9 cellular contexts compared by ENCODE assay signal in the genomic region with DNA sequence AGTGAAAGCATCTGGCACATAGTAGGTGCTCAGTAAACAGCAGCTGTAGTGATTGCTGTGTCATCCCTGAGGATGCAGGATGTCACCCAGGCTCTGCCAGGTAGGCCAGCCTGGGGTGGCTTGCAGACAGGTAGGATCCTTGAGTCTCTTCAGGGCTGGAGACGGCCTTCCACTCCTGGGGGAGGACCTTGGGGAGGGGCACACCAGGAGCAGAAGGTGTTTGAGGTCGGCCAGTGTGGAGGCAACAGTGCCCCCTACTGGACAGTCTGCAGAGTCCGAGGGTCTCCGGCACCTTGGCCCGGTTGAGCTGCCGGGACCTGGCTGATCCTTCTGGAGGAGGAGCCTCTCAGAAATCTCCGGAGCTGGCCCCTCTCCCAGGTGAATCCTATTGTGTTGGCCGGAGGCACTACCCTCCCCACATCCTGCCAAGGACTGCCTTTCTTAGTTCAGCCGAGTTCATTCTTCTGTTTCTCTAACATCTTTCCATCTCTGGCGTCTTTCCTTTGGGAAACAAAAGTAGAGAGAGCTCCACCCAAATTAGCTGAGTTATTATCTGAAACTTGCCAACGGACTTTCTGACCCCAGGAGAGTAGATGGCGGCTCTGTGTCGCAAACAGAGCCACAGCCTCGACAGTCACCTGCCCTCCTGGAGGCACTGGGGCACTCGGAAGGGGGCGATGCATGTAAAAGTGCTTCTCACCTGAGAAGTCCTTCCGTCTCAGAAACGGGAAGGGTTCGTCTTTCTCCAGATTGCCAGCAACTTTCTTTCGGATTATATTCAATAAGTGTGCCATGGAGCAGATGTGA. TPM values are rescaled to one million over a fixed set of nuclear protein-coding genes. Genes with fewer than 3 reads are reported as not detected.
DNase-seq lines count a peak whose midpoint lies in the region; ATAC-seq, FAIRE-seq and TF ChIP-seq lines count a peak whose summit lies in the region.
"Had no signal": no experiment of that assay in that cellular context is flagged by ENCODE, and none has a peak within 500 bp of the region (broad histone marks: within the 10 kb centered on the region; RNA-seq: fewer than 3 reads in every experiment).

No MANE protein-coding gene starts in this region.

- H3K27me3 ChIP-seq in K562 (ENCODE audit: control insufficient read depth in 2 of 2, insufficient read depth in 2 of 2, low read length in 2 of 2) (peaks cover 0 to 11% of the 10 kb centered on the region in 2 experiments; a peak in 2 of 5 replicates), kidney epithelial cell (ENCODE audit: control insufficient read depth, insufficient read depth, low read length) (peaks cover 12% of the 10 kb centered on the region)

- CTCF ChIA-PET in K562 (lab: Yijun Ruan, JAX; ENCODE audit: low intra/inter-chr PET ratio), result no interaction called here

- H3K27ac ChIP-seq in K562 (ENCODE audit: extremely low read depth, low read depth, low read length), result no peak overlapping the region

- TF ChIP-seq RAD21 in K562 (CRISPR knock-in tag; conservative IDR thresholded peaks at IDR 0.05 in 1 of 2, IDR thresholded peaks at IDR 0.05 in 1 of 2), result peak in 1 of 2 experiments; percentile 43; a peak in 2 of 4 replicates

- ATAC-seq in K562 (peak; percentile 96), GM18861 (IDR thresholded peaks at IDR 0.05; ENCODE audit: unreplicated experiment) (no peak), HG03135 (IDR thresholded peaks at IDR 0.05; ENCODE audit: unreplicated experiment) (no peak)

- no peak for TF ChIP-seq EP300 in K562 (IDR thresholded peaks at IDR 0.05; ENCODE audit: low read length)

- intact Hi-C loops in K562 (cut with micrococcal nuclease), result no loop called here

- TF ChIP-seq CTCF in K562 (IDR thresholded peaks at IDR 0.05 in 2 of 3, conservative IDR thresholded peaks at IDR 0.05 in 1 of 3; ENCODE audit: insufficient read depth in 2 of 3, low read depth in 1 of 3, low read length in 3 of 3), result peak; percentile 51 to 59 (median 52); a peak in 5 of 6 replicates
- peak; percentile 53 for TF ChIP-seq CTCF in kidney epithelial cell (IDR thresholded peaks at IDR 0.05; ENCODE audit: insufficient read depth, low read length, poor library complexity, severe bottlenecking)

- H3K79me2 ChIP-seq in K562 (ENCODE audit: control insufficient read depth, insufficient read depth, low read length), result no peaks in the 10 kb centered on the region

- H3K9me1 ChIP-seq in K562 (ENCODE audit: control insufficient read depth, insufficient read depth, low read length), result no peaks in the 10 kb centered on the region

- in situ Hi-C loops in K562 (cut with MboI), result no loop called here

- no peaks in the 10 kb centered on the region for H3K9me3 ChIP-seq in K562 (replicated peaks; ENCODE audit: control insufficient read depth, insufficient read depth, low read depth, low read length)

- H3K4me3 ChIP-seq in K562 (no peak overlapping the region), kidney epithelial cell (ENCODE audit: low read depth, low read length) (no peak overlapping the region)

- POLR2A ChIA-PET in K562 (lab: Yijun Ruan, JAX), result interaction anchor here (0.6 kb wide), 1 partner anchor 1393 kb away, joined by 3 read pairs; no protein-coding TSS in a partner anchor

- H2AFZ ChIP-seq in K562 (ENCODE audit: low read depth, low read length), result no peak overlapping the region

- no peaks in the 10 kb centered on the region for H3K4me1 ChIP-seq in K562 (replicated peaks in 1 of 2; ENCODE audit: control insufficient read depth in 2 of 2, insufficient read depth in 2 of 2, low read length in 2 of 2)

- no peak for TF ChIP-seq POLR2A in K562 (conservative IDR thresholded peaks at IDR 0.05)

- DNase-seq in stimulated activated naive CD4-positive, alpha-beta T cell treated with Interleukin-2 at 50 U/mL for 16 hours (lab: John Stamatoyannopoulos, UW), result peak; percentile 11
- DNase-seq in stimulated activated naive CD4-positive, alpha-beta T cell (lab: John Stamatoyannopoulos, UW), result no peak
- DNase-seq in NOMO-1 treated with dmso at 0.1 percent for 144 hours (lab: John Stamatoyannopoulos, UW; ENCODE audit: unreplicated experiment) (peak; percentile 31), K562 (ENCODE audit: extremely low read depth in 1 of 4, low spot score in 3 of 4) (peak; percentile 47 to 71 (median 62)), kidney epithelial cell (ENCODE audit: low read depth) (no peak)
- peak; percentile 67 for DNase-seq in stimulated activated CD8-positive, alpha-beta memory T cell treated with anti-CD3 and anti-CD28 coated beads, Interleukin-4, amount 100 ng/mL, for 48 hours

- H3K4me2 ChIP-seq in K562 (ENCODE audit: insufficient read depth, low read length), result no peak overlapping the region

- no peak overlapping the region for H3K9ac ChIP-seq in K562 (ENCODE audit: insufficient read depth in 1 of 2, low read depth in 2 of 2, low read length in 2 of 2)

- 1% methylated on average over 13 of the region's 20 CpGs for WGBS in K562 (ENCODE audit: insufficient coverage, low coverage, missing lambda C conversion rate)

- H4K20me1 ChIP-seq in K562 (replicated peaks; ENCODE audit: control insufficient read depth, insufficient read depth, low read length), result 0 out of 2 replicates have a peak, but pooled peaks cover 3% of the 10 kb centered on the region

- H3K36me3 ChIP-seq in K562 (ENCODE audit: control insufficient read depth, insufficient read depth, low read length), result no peaks in the 10 kb centered on the region
- H3K36me3 ChIP-seq in kidney epithelial cell (ENCODE audit: control insufficient read depth, insufficient read depth, low read length), result no peaks in the 10 kb centered on the region

- BruUV-seq in K562 (replicated peaks; lab: Mats Ljungman, UMichigan), result no TSS peak

- no peak for FAIRE-seq in K562 (lab: Jason Lieb, UNC)
- FAIRE-seq: colon had no signal

TF ChIP-seq in K562, 482 proteins besides CTCF, POLR2A, EP300 and RAD21:
- TF ChIP-seq ZNF3 (CRISPR knock-in tag; IDR thresholded peaks at IDR 0.05), result no peak
- TF ChIP-seq KLF1 (tag; IDR thresholded peaks at IDR 0.05), result no peak
- TF ChIP-seq NFE2 (IDR thresholded peaks at IDR 0.05; ENCODE audit: low read depth), result 0 out of 2 replicates have a peak, but pooled peaks have one; percentile 16
- TF ChIP-seq RCOR1 (IDR thresholded peaks at IDR 0.05; ENCODE audit: borderline replicate concordance in 1 of 2, low read depth in 2 of 2, low read length in 2 of 2), result 0 out of 4 replicates have a peak, but pooled peaks of 1 of the 2 experiments have one; percentile 4
- peak; percentile 77 for TF ChIP-seq ZKSCAN1 (IDR thresholded peaks at IDR 0.05; ENCODE audit: low read depth, low read length)

RNA-seq across cellular contexts. Expression of gene CLMN, which starts 41.9 kb away (rescaled TPM):
- 0.37 and 1.2 TPM in 2 replicates for total RNA-seq in K562 (2011; cell fraction: chromatin; rRNA removed; ENCODE audit: low replicate concordance)
- total RNA-seq in K562 (2011; cell fraction: nucleolus; rRNA removed), result 0.17 and 0.39 TPM in 2 replicates
- 0.15 and 0.51 TPM in 2 replicates for total RNA-seq in K562 (2011; cell fraction: nucleoplasm; rRNA removed)
- under 0.01 TPM in 1 of 2 replicates, not detected in the other for total RNA-seq in K562 (2014; rRNA removed)
- 0.04 and 0.06 TPM in 2 replicates for total RNA-seq in K562 (2014; rRNA removed; fragmentation: Illumina TruSeq; extraction: Trizol)
- not detected in 2 replicates for total RNA-seq in K562 (2015; rRNA removed; fragmentation: Illumina TruSeq; extraction: Trizol)
- total RNA-seq in K562 (2021), result 0.09 and 0.18 TPM in 2 replicates
- 0.11 and 0.14 TPM in 2 replicates for polyA plus RNA-seq in K562 (2011; rRNA removed)
- 0.01 and 0.06 TPM in 2 replicates for polyA plus RNA-seq in K562 (2011; cell fraction: cytosol; rRNA removed)
- 0.20 and 0.21 TPM in 2 replicates for polyA plus RNA-seq in K562 (2011; cell fraction: nucleus; rRNA removed)
- 0.03 and 0.16 TPM in 2 replicates for polyA plus RNA-seq in K562 (2012)
- polyA plus RNA-seq in K562 (2014; fragmentation: Illumina TruSeq; extraction: Trizol), result 0.07 and 0.10 TPM in 2 replicates
- polyA plus RNA-seq in K562 (2014; fragmentation: Nextera tagmentation; extraction: Ambion mirVana), result not detected
- 0.01 TPM in 2 replicates for polyA plus RNA-seq in K562 (2014; rRNA removed)
- polyA minus RNA-seq in K562 (2011; rRNA and poly(A)+ RNA removed), result 0.09 and 0.21 TPM in 2 replicates
- polyA minus RNA-seq in K562 (2011; cell fraction: cytosol; rRNA and poly(A)+ RNA removed), result 0.29 TPM in 1 of 2 replicates, not detected in the other
- polyA minus RNA-seq in K562 (2011; cell fraction: nucleus; rRNA and poly(A)+ RNA removed), result 0.13 TPM in 1 of 2 replicates, not detected in the other
- total RNA-seq in kidney epithelial cell, result 9.5 and 9.8 TPM in 2 replicates

Comparison
In these comparisons a context has a peak if more than half of its experiments do, and no peak if none do; other contexts are left out.
1. DNase-seq: peak in stimulated activated naive CD4-positive, alpha-beta T cell treated with Interleukin-2 at 50 U/mL for 16 hours (single experiment), NOMO-1 treated with dmso at 0.1 percent for 144 hours (single experiment), K562 (4 of 4) and stimulated activated CD8-positive, alpha-beta memory T cell treated with anti-CD3 and anti-CD28 coated beads, Interleukin-4, amount 100 ng/mL, for 48 hours (single experiment); none in stimulated activated naive CD4-positive, alpha-beta T cell (0 of 6) and kidney epithelial cell (single experiment).